Comparison of ENCODE assay signal across 18 cellular contexts in genomic region chr1:196557797-196558196, GRCh38. TPM values are rescaled to one million over a fixed set of nuclear protein-coding genes. Genes with fewer than 3 reads are reported as not detected.
DNase-seq lines count a peak whose midpoint lies in the region; TF ChIP-seq lines count a peak whose summit lies in the region.
"Had no signal": no experiment of that assay in that cellular context is flagged by ENCODE, and none has a peak within 500 bp of the region (broad histone marks: within the 10 kb centered on the region; RNA-seq: fewer than 3 reads in every experiment).

No MANE protein-coding gene starts in this region.

- no peak overlapping the region for H4K8ac ChIP-seq in neuronal stem cell (ENCODE audit: low read depth, low read length)

- H3K79me1 ChIP-seq in neuronal stem cell (ENCODE audit: low read depth, low read length), result no peaks in the 10 kb centered on the region

- H2BK12ac ChIP-seq in neuronal stem cell (ENCODE audit: low read length), result no peak overlapping the region

- no peak overlapping the region for H3K27ac ChIP-seq in neuronal stem cell (replicated peaks; ENCODE audit: low read length)
- H3K27ac ChIP-seq: neural progenitor cell, SJSA1 had no signal

- H3K36me3 ChIP-seq in adipocyte (ENCODE audit: control insufficient read depth, insufficient read depth, low read length, severe bottlenecking) (no peaks in the 10 kb centered on the region), neuronal stem cell (replicated peaks in 1 of 2; ENCODE audit: control insufficient read depth in 2 of 2, insufficient read depth in 2 of 2, low read length in 2 of 2) (no peaks in the 10 kb centered on the region)
- H3K36me3 ChIP-seq: SJSA1 had no signal

- H3K9ac ChIP-seq in adipocyte (ENCODE audit: low read length), result peak overlapping the region; percentile 60
- H3K9ac ChIP-seq in neuronal stem cell (ENCODE audit: low read depth, low read length, poor library complexity), result no peak overlapping the region
- H3K9ac ChIP-seq: neural progenitor cell had no signal

- H3K27ac Mint-ChIP-seq in HFFc6, result no peak overlapping the region; the same call in 1 of the 2 replicates
- H3K27ac Mint-ChIP-seq in activated T-helper 1 cell treated with anti-CD3 and anti-CD28 coated beads, Interleukin-12 subunit alpha, Interleukin-12 subunit beta, Interleukin-2, Interleukin-4 antibody, amounts not matched to agents 30 ng/mL and 10 ng/mL and 1 ng/mL, durations not matched to agents 14 hours and 24 hours and 36 hours, result no peak overlapping the region
- H3K27ac Mint-ChIP-seq: activated naive CD8-positive, alpha-beta T cell; activated T-cell treated with anti-CD3 and anti-CD28 coated beads, Interleukin-2, amount 50 U/mL, for 24 hours; immature natural killer cell; neural progenitor cell had no signal

- no peak overlapping the region for H3K23ac ChIP-seq in neuronal stem cell (ENCODE audit: low read depth, low read length, poor library complexity)

- H2BK120ac ChIP-seq in neuronal stem cell (ENCODE audit: low read depth, low read length), result no peak overlapping the region

- no peak overlapping the region for H3K18ac ChIP-seq in neuronal stem cell (ENCODE audit: low read length)

- H2BK15ac ChIP-seq in neuronal stem cell (ENCODE audit: low read length), result no peak overlapping the region

- peaks cover 9% of the 10 kb centered on the region for H3K4me1 Mint-ChIP-seq in HFFc6 (ENCODE audit: low read depth)
- H3K4me1 Mint-ChIP-seq in activated T-helper 1 cell treated with anti-CD3 and anti-CD28 coated beads, Interleukin-12 subunit alpha, Interleukin-12 subunit beta, Interleukin-2, Interleukin-4 antibody, amounts not matched to agents 30 ng/mL and 10 ng/mL and 1 ng/mL, durations not matched to agents 14 hours and 24 hours and 36 hours (ENCODE audit: low read depth), result no peaks in the 10 kb centered on the region
- H3K4me1 Mint-ChIP-seq: immature natural killer cell, neural progenitor cell had no signal

- H3K14ac ChIP-seq in neuronal stem cell (ENCODE audit: low read length), result no peak overlapping the region

- DNase-seq in HFFc6 (no peak), adipocyte (ENCODE audit: low read depth) (peak; percentile 34), fibroblast of peridontal ligament (ENCODE audit: extremely low read depth) (peak; percentile 24), neuronal stem cell (ENCODE audit: low spot score) (no peak), UCSD-AML1 (lab: John Stamatoyannopoulos, UW; ENCODE audit: unreplicated experiment) (no peak), RPMI8226 (no peak), SKM-1 treated with dmso at 0.1 percent for 144 hours (lab: John Stamatoyannopoulos, UW; ENCODE audit: unreplicated experiment) (no peak)
- DNase-seq in activated T-helper 1 cell treated with anti-CD3 and anti-CD28 coated beads, Interleukin-12 subunit alpha, Interleukin-12 subunit beta, Interleukin-2, Interleukin-4 antibody, amounts not matched to agents 30 ng/mL and 10 ng/mL and 1 ng/mL, durations not matched to agents 14 hours and 24 hours and 36 hours (ENCODE audit: low spot score), result no peak
- DNase-seq: activated CD4-positive, alpha-beta T cell treated with anti-CD3 and anti-CD28 coated beads, Interleukin-2, amount 50 U/mL, for 48 hours; activated T-cell treated with anti-CD3 and anti-CD28 coated beads, Interleukin-2, amount 50 U/mL, for 24 hours; caudate nucleus; GOT3; immature natural killer cell; stimulated activated CD4-positive, alpha-beta T cell treated with anti-CD3 and anti-CD28 coated beads, Interleukin-4, amount 100 ng/mL, for 24 hours; stimulated activated CD8-positive, alpha-beta memory T cell treated with anti-CD3 and anti-CD28 coated beads, Interleukin-4, amount 100 ng/mL, for 48 hours had no signal

- H3K4me1 ChIP-seq in adipocyte (ENCODE audit: control insufficient read depth, insufficient read depth, low read length), result peaks cover 16% of the 10 kb centered on the region
- H3K4me1 ChIP-seq in neuronal stem cell (ENCODE audit: control insufficient read depth in 2 of 2, insufficient read depth in 1 of 2, low read depth in 1 of 2, low read length in 2 of 2), result no peaks in the 10 kb centered on the region
- H3K4me1 ChIP-seq: neural progenitor cell, SJSA1 had no signal

- WGBS in neuronal stem cell (ENCODE audit: extremely low coverage in 2 of 2, insufficient read length in 2 of 2, insufficient replicate concordance in 1 of 2), 2 donors, result no CpG with 5 or more reads among the region's 2 CpGs

- no peak overlapping the region for H2BK5ac ChIP-seq in neuronal stem cell (ENCODE audit: low read length)

- H2AFZ ChIP-seq in neuronal stem cell (ENCODE audit: low read length), result no peak overlapping the region
- H2AFZ ChIP-seq: neural progenitor cell had no signal

- no peak overlapping the region for H2AK5ac ChIP-seq in neuronal stem cell (ENCODE audit: low read depth, low read length)

- H3K9me3 Mint-ChIP-seq in HFFc6, result no peaks in the 10 kb centered on the region
- peaks cover 3% of the 10 kb centered on the region for H3K9me3 Mint-ChIP-seq in activated T-helper 1 cell treated with anti-CD3 and anti-CD28 coated beads, Interleukin-12 subunit alpha, Interleukin-12 subunit beta, Interleukin-2, Interleukin-4 antibody, amounts not matched to agents 30 ng/mL and 10 ng/mL and 1 ng/mL, durations not matched to agents 14 hours and 24 hours and 36 hours
- H3K9me3 Mint-ChIP-seq: activated T-cell treated with anti-CD3 and anti-CD28 coated beads, Interleukin-2, amount 50 U/mL, for 24 hours had no signal

- intact Hi-C loops in activated T-helper 1 cell treated with anti-CD3 and anti-CD28 coated beads, Interleukin-12 subunit alpha, Interleukin-12 subunit beta, Interleukin-2, Interleukin-4 antibody, amounts not matched to agents 30 ng/mL and 10 ng/mL and 1 ng/mL, durations not matched to agents 14 hours and 24 hours and 36 hours (cut with micrococcal nuclease), result no loop called here

- peak overlapping the region; percentile 11 for H3K4me2 ChIP-seq in neuronal stem cell (ENCODE audit: insufficient read depth, low read length, poor library complexity, severe bottlenecking)
- H3K4me2 ChIP-seq: neural progenitor cell had no signal

- TF ChIP-seq CTCF in HFFc6 (IDR thresholded peaks at IDR 0.05), result no peak

- H3K4me3 ChIP-seq in adipocyte (ENCODE audit: low read length) (peak overlapping the region; percentile 81), neuronal stem cell (ENCODE audit: low read length in 2 of 2) (no peak overlapping the region)
- H3K4me3 ChIP-seq: neural progenitor cell had no signal

- peaks cover 4% of the 10 kb centered on the region; the same call in 1 of the 2 replicates for H3K36me3 Mint-ChIP-seq in HFFc6 (ENCODE audit: low read depth)
- no peaks in the 10 kb centered on the region for H3K36me3 Mint-ChIP-seq in activated T-helper 1 cell treated with anti-CD3 and anti-CD28 coated beads, Interleukin-12 subunit alpha, Interleukin-12 subunit beta, Interleukin-2, Interleukin-4 antibody, amounts not matched to agents 30 ng/mL and 10 ng/mL and 1 ng/mL, durations not matched to agents 14 hours and 24 hours and 36 hours (ENCODE audit: low read depth)
- H3K36me3 Mint-ChIP-seq: activated naive CD8-positive, alpha-beta T cell; immature natural killer cell had no signal

- no peaks in the 10 kb centered on the region for H3K27me3 ChIP-seq in adipocyte (replicated peaks; ENCODE audit: control insufficient read depth, insufficient read depth, low read length)
- no peaks in the 10 kb centered on the region for H3K27me3 ChIP-seq in neuronal stem cell (ENCODE audit: control insufficient read depth in 3 of 3, insufficient read depth in 3 of 3, low read depth in 1 of 3, low read length in 3 of 3)
- H3K27me3 ChIP-seq: neural progenitor cell, SJSA1 had no signal

- H3K4ac ChIP-seq in neuronal stem cell (ENCODE audit: low read length), result no peak overlapping the region

- H4K91ac ChIP-seq in neuronal stem cell (ENCODE audit: low read depth, low read length, poor library complexity), result no peak overlapping the region

- peak overlapping the region; percentile 93 for H3K4me3 Mint-ChIP-seq in HFFc6
- no peak overlapping the region for H3K4me3 Mint-ChIP-seq in activated T-helper 1 cell treated with anti-CD3 and anti-CD28 coated beads, Interleukin-12 subunit alpha, Interleukin-12 subunit beta, Interleukin-2, Interleukin-4 antibody, amounts not matched to agents 30 ng/mL and 10 ng/mL and 1 ng/mL, durations not matched to agents 14 hours and 24 hours and 36 hours
- H3K4me3 Mint-ChIP-seq: activated naive CD8-positive, alpha-beta T cell; activated T-cell treated with anti-CD3 and anti-CD28 coated beads, Interleukin-2, amount 50 U/mL, for 24 hours; immature natural killer cell; neural progenitor cell had no signal

- H3K27me3 Mint-ChIP-seq in HFFc6 (ENCODE audit: insufficient read depth), result no peaks in the 10 kb centered on the region
- no peaks in the 10 kb centered on the region for H3K27me3 Mint-ChIP-seq in activated T-helper 1 cell treated with anti-CD3 and anti-CD28 coated beads, Interleukin-12 subunit alpha, Interleukin-12 subunit beta, Interleukin-2, Interleukin-4 antibody, amounts not matched to agents 30 ng/mL and 10 ng/mL and 1 ng/mL, durations not matched to agents 14 hours and 24 hours and 36 hours (ENCODE audit: insufficient read depth)
- H3K27me3 Mint-ChIP-seq: activated naive CD8-positive, alpha-beta T cell; activated T-cell treated with anti-CD3 and anti-CD28 coated beads, Interleukin-2, amount 50 U/mL, for 24 hours had no signal

- H3K9me3 ChIP-seq in adipocyte (ENCODE audit: control insufficient read depth, low read length), result peaks cover 3% of the 10 kb centered on the region
- H3K9me3 ChIP-seq in neuronal stem cell (replicated peaks in 1 of 2; ENCODE audit: control insufficient read depth in 2 of 2, insufficient read depth in 1 of 2, low read depth in 1 of 2, low read length in 2 of 2), result peaks cover 0 to 4% of the 10 kb centered on the region in 2 donors
- H3K9me3 ChIP-seq: SJSA1 had no signal

RNA-seq across cellular contexts. Expression of gene KCNT2, which starts 50.4 kb away (rescaled TPM):
- total RNA-seq in HFFc6 (2021; fragmentation: NEBNext Ultra II Directional; extraction: Animal tissue kit (Norgen Biotek cat#: 25700)), result 1 to 10 TPM in 2 of 6 experiments, under 1 TPM in 4; 0.23 to 1.4 (median 0.32) TPM
- 8.5 TPM for polyA plus RNA-seq in neuronal stem cell (2013, experiment 1 of 2)
- 8.8 TPM for polyA plus RNA-seq in neuronal stem cell (2013, experiment 2 of 2)
- not detected in 2 replicates for total RNA-seq in activated T-helper 1 cell treated with anti-CD3 and anti-CD28 coated beads, Interleukin-12 subunit alpha, Interleukin-12 subunit beta, Interleukin-2, Interleukin-4 antibody, amounts not matched to agents 30 ng/mL and 10 ng/mL and 1 ng/mL, durations not matched to agents 14 hours and 24 hours and 36 hours
- polyA plus RNA-seq: immature natural killer cell had no signal

Comparison
In these comparisons a context has a peak if more than half of its experiments do, and no peak if none do; other contexts are left out.
1. DNase-seq: peak in adipocyte (single experiment) and fibroblast of peridontal ligament (single experiment); none in HFFc6 (single experiment), neuronal stem cell (single experiment), UCSD-AML1 (single experiment), RPMI8226 (single experiment), activated T-helper 1 cell treated with anti-CD3 and anti-CD28 coated beads, Interleukin-12 subunit alpha, Interleukin-12 subunit beta, Interleukin-2, Interleukin-4 antibody, amounts not matched to agents 30 ng/mL and 10 ng/mL and 1 ng/mL, durations not matched to agents 14 hours and 24 hours and 36 hours (single experiment) and SKM-1 treated with dmso at 0.1 percent for 144 hours (single experiment).